Comparison of ENCODE assay signal across 21 cellular contexts in genomic region chrX:31580227-31580626, GRCh38.
DNase-seq lines count a peak whose midpoint lies in the region; ATAC-seq, FAIRE-seq and TF ChIP-seq lines count a peak whose summit lies in the region.
"Had no signal": no experiment of that assay in that cellular context is flagged by ENCODE, and none has a peak within 500 bp of the region (broad histone marks: within the 10 kb centered on the region; RNA-seq: fewer than 3 reads in every experiment).

No MANE protein-coding gene starts in this region.

- H3K4ac ChIP-seq in H1 (replicated peaks; ENCODE audit: insufficient read length, low read depth, low read length) = no peak overlapping the region

- H3K4me3 Mint-ChIP-seq in nephron progenitor cell = no peak overlapping the region
- H3K4me3 Mint-ChIP-seq in activated naive CD4-positive, alpha-beta T cell treated with anti-CD3 and anti-CD28 coated beads for 36 hours = no peak overlapping the region
- H3K4me3 Mint-ChIP-seq: activated B cell treated with CpG ODN at 0.5 μM for 24 hours; activated naive CD8-positive, alpha-beta T cell treated with anti-CD3 and anti-CD28 coated beads, Interleukin-2, amount 10 ng/mL, durations not matched to agents 7 days and 5 days; activated T-cell treated with anti-CD3 and anti-CD28 coated beads, Interleukin-2, amount 50 U/mL, for 72 hours; CD4-positive, CD25-positive, alpha-beta regulatory T cell; central memory CD8-positive, alpha-beta T cell had no signal

- intact Hi-C loops in activated naive CD4-positive, alpha-beta T cell treated with anti-CD3 and anti-CD28 coated beads for 36 hours (cut with micrococcal nuclease) = no loop called here
- intact Hi-C loops in right lobe of liver (cut with DNase I) = no loop called here

- H3K4me1 ChIP-seq in H1 (replicated peaks in 1 of 4; ENCODE audit: control insufficient read depth in 3 of 4, insufficient read depth in 4 of 4, low read length in 3 of 4) (peaks cover 0 to 7% (median 0%) of the 10 kb centered on the region in 4 experiments; a peak in 1 of 7 replicates), right lobe of liver (no peaks in the 10 kb centered on the region)
- H3K4me1 ChIP-seq: A549, sigmoid colon, uterus had no signal

- H3K4me3 ChIP-seq in H1 (ENCODE audit: extremely low read depth in 1 of 4, insufficient read depth in 2 of 4, low read depth in 3 of 4, low read length in 4 of 4) (no peak overlapping the region), right lobe of liver (no peak overlapping the region)
- H3K4me3 ChIP-seq: A549, sigmoid colon, uterus had no signal

- H2BK5ac ChIP-seq in H1 (ENCODE audit: low read depth, low read length) = no peak overlapping the region

- no peak overlapping the region for H2BK12ac ChIP-seq in H1 (ENCODE audit: low read depth, low read length)

- TF ChIP-seq RAD21 in H1 (IDR thresholded peaks at IDR 0.05 in 1 of 2, conservative IDR thresholded peaks at IDR 0.05 in 1 of 2; ENCODE audit: low read depth in 2 of 2, low read length in 2 of 2) = no peak

- peaks cover 4% of the 10 kb centered on the region for H3K4me1 Mint-ChIP-seq in nephron progenitor cell
- H3K4me1 Mint-ChIP-seq in activated naive CD4-positive, alpha-beta T cell treated with anti-CD3 and anti-CD28 coated beads for 36 hours (ENCODE audit: low read depth) = no peaks in the 10 kb centered on the region
- H3K4me1 Mint-ChIP-seq: activated B cell treated with CpG ODN at 0.5 μM for 24 hours; activated naive CD8-positive, alpha-beta T cell treated with anti-CD3 and anti-CD28 coated beads, Interleukin-2, amount 10 ng/mL, durations not matched to agents 7 days and 5 days; CD4-positive, CD25-positive, alpha-beta regulatory T cell; central memory CD8-positive, alpha-beta T cell had no signal

- H3K79me1 ChIP-seq in H1 (ENCODE audit: low read depth, low read length) = no peaks in the 10 kb centered on the region

- ATAC-seq in right lobe of liver = no peak
- ATAC-seq: A549; activated T-cell treated with anti-CD3 and anti-CD28 coated beads, Interleukin-2, amount 50 U/mL, for 72 hours had no signal

- no peak overlapping the region for H4K8ac ChIP-seq in H1 (ENCODE audit: extremely low read depth, insufficient read depth, low read length)

- no peak overlapping the region for H3K18ac ChIP-seq in H1 (ENCODE audit: extremely low read depth, low read length)

- H3K14ac ChIP-seq in H1 (ENCODE audit: insufficient read length) = no peak overlapping the region

- no peak overlapping the region for H4K5ac ChIP-seq in H1 (ENCODE audit: insufficient read length, low read depth, low read length)

- no peak overlapping the region for H2BK15ac ChIP-seq in H1 (ENCODE audit: low read length)

- H2AFZ ChIP-seq in H1 (ENCODE audit: low read length) = no peak overlapping the region

- H2BK20ac ChIP-seq in H1 (ENCODE audit: low read length) = 0 out of 2 replicates have a peak overlapping the region, but pooled peaks have one; percentile 21

- no peak overlapping the region for H3K56ac ChIP-seq in H1 (replicated peaks; ENCODE audit: insufficient read length, low read depth, low read length)

- TF ChIP-seq CTCF in H1 (IDR thresholded peaks at IDR 0.05; ENCODE audit: control extremely low read depth in 1 of 3, insufficient read depth in 1 of 3, low read depth in 1 of 3, low read length in 3 of 3) (no peak), nephron progenitor cell (IDR thresholded peaks at IDR 0.05) (no peak), right lobe of liver (IDR thresholded peaks at IDR 0.05) (no peak)

- no peak overlapping the region for H3K4me2 ChIP-seq in H1 (ENCODE audit: insufficient read depth in 1 of 2, low read depth in 2 of 2, low read length in 2 of 2)
- H3K4me2 ChIP-seq: A549 had no signal

- H3K23ac ChIP-seq in H1 (ENCODE audit: insufficient read length) = no peak overlapping the region

- H4K20me1 ChIP-seq in H1 (replicated peaks in 1 of 2; ENCODE audit: control insufficient read depth in 1 of 2, insufficient read depth in 2 of 2, low read length in 2 of 2) = no peaks in the 10 kb centered on the region

- H2AK5ac ChIP-seq in H1 (ENCODE audit: low read depth, low read length) = no peak overlapping the region

- no peak overlapping the region for H3K9ac ChIP-seq in H1 (replicated peaks in 1 of 4; ENCODE audit: extremely low read depth in 1 of 4, low read depth in 3 of 4, low read length in 3 of 4)

- CTCF ChIA-PET in H1 (lab: Charles Lee; ENCODE audit: partially characterized antibody) = no interaction called here
- CTCF ChIA-PET in activated naive CD4-positive, alpha-beta T cell treated with anti-CD3 and anti-CD28 coated beads for 36 hours (lab: Charles Lee) = no interaction called here

- no peaks in the 10 kb centered on the region for H3K23me2 ChIP-seq in H1 (ENCODE audit: low read depth, low read length)

- no peak for TF ChIP-seq EP300 in H1 (IDR thresholded peaks at IDR 0.05; ENCODE audit: borderline replicate concordance in 1 of 2, low read depth in 2 of 2, low read length in 2 of 2)

- DNase-seq in NCI-H748 (lab: John Stamatoyannopoulos, UW; ENCODE audit: unreplicated experiment) (peak; percentile 3), NCI-H748 treated with DMSO at 0.1 percent for 48 hours (lab: John Stamatoyannopoulos, UW) (no peak), NCI-H345 treated with DMSO at 0.1 percent for 48 hours (lab: John Stamatoyannopoulos, UW; ENCODE audit: unreplicated experiment) (peak; percentile 76), H1 (ENCODE audit: low read depth in 1 of 2, low spot score in 2 of 2) (no peak), nephron progenitor cell (peak; percentile 4), right lobe of liver (no peak), NOMO-1 (lab: John Stamatoyannopoulos, UW; ENCODE audit: unreplicated experiment in 2 of 2) (no peak)
- DNase-seq in activated naive CD4-positive, alpha-beta T cell treated with anti-CD3 and anti-CD28 coated beads for 36 hours = no peak
- DNase-seq: activated B cell treated with CpG ODN at 0.5 μM for 24 hours; activated naive CD8-positive, alpha-beta T cell treated with anti-CD3 and anti-CD28 coated beads, Interleukin-2, amount 10 ng/mL, durations not matched to agents 7 days and 5 days; activated T-cell treated with anti-CD3 and anti-CD28 coated beads, Interleukin-2, amount 50 U/mL, for 72 hours; CD4-positive, CD25-positive, alpha-beta regulatory T cell; DND-41; NCI-H2081 treated with DMSO at 0.1 percent for 48 hours; NK-92 treated with Interleukin-12 subunit alpha and Interleukin-12 subunit beta, amount 100 ng/mL, for 24 hours; Right ventricle myocardium superior; sigmoid colon; uterus had no signal

- H3K79me2 ChIP-seq in H1 (ENCODE audit: control insufficient read depth in 1 of 2, insufficient read depth in 2 of 2, low read length in 2 of 2) = no peaks in the 10 kb centered on the region

- no peaks in the 10 kb centered on the region for H3K36me3 Mint-ChIP-seq in nephron progenitor cell (ENCODE audit: low read depth)
- no peaks in the 10 kb centered on the region for H3K36me3 Mint-ChIP-seq in activated naive CD4-positive, alpha-beta T cell treated with anti-CD3 and anti-CD28 coated beads for 36 hours (ENCODE audit: low read depth)
- H3K36me3 Mint-ChIP-seq: activated naive CD8-positive, alpha-beta T cell treated with anti-CD3 and anti-CD28 coated beads, Interleukin-2, amount 10 ng/mL, durations not matched to agents 7 days and 5 days; CD4-positive, CD25-positive, alpha-beta regulatory T cell had no signal

- H3K36me3 ChIP-seq in H1 (ENCODE audit: control insufficient read depth in 2 of 4, insufficient read depth in 4 of 4, low read length in 3 of 4) = no peaks in the 10 kb centered on the region
- H3K36me3 ChIP-seq in right lobe of liver = no peaks in the 10 kb centered on the region
- H3K36me3 ChIP-seq: sigmoid colon, uterus had no signal

- H4K91ac ChIP-seq in H1 (replicated peaks; ENCODE audit: insufficient read length, low read length) = no peak overlapping the region

- H3K27me3 Mint-ChIP-seq in nephron progenitor cell (ENCODE audit: low read depth, poor library complexity) = no peaks in the 10 kb centered on the region
- H3K27me3 Mint-ChIP-seq in activated naive CD4-positive, alpha-beta T cell treated with anti-CD3 and anti-CD28 coated beads for 36 hours (ENCODE audit: low read depth) = peaks cover 2% of the 10 kb centered on the region
- H3K27me3 Mint-ChIP-seq: activated B cell treated with CpG ODN at 0.5 μM for 24 hours; activated naive CD8-positive, alpha-beta T cell treated with anti-CD3 and anti-CD28 coated beads, Interleukin-2, amount 10 ng/mL, durations not matched to agents 7 days and 5 days; CD4-positive, CD25-positive, alpha-beta regulatory T cell; central memory CD8-positive, alpha-beta T cell had no signal

- POLR2A ChIA-PET in H1 (lab: Charles Lee; ENCODE audit: partially characterized antibody) = no interaction called here

- no peak overlapping the region for H3K27ac ChIP-seq in H1 (ENCODE audit: low read depth, low read length)
- H3K27ac ChIP-seq in right lobe of liver = no peak overlapping the region
- H3K27ac ChIP-seq: A549, sigmoid colon, uterus had no signal

- no peak overlapping the region for H3K27ac Mint-ChIP-seq in nephron progenitor cell
- no peak overlapping the region for H3K27ac Mint-ChIP-seq in activated naive CD4-positive, alpha-beta T cell treated with anti-CD3 and anti-CD28 coated beads for 36 hours
- H3K27ac Mint-ChIP-seq: activated B cell treated with CpG ODN at 0.5 μM for 24 hours; activated naive CD8-positive, alpha-beta T cell treated with anti-CD3 and anti-CD28 coated beads, Interleukin-2, amount 10 ng/mL, durations not matched to agents 7 days and 5 days; activated T-cell treated with anti-CD3 and anti-CD28 coated beads, Interleukin-2, amount 50 U/mL, for 72 hours; CD4-positive, CD25-positive, alpha-beta regulatory T cell had no signal

- peak; percentile 36 for FAIRE-seq in H1 (lab: Jason Lieb, UNC)
- FAIRE-seq: endometrium had no signal

- WGBS in H1 (ENCODE audit: extremely low coverage in 1 of 2, insufficient coverage in 1 of 2, insufficient read length in 1 of 2, insufficient replicate concordance in 2 of 2, low coverage in 1 of 2, low lambda C conversion rate in 2 of 2, missing lambda C conversion rate in 1 of 2), 2 experiments = 74% methylated on average over 2 of the region's 4 CpGs; no CpG with 5 or more reads in 1 of the 2 experiments
- WGBS in right lobe of liver (ENCODE audit: insufficient coverage, low coverage, low lambda C conversion rate, missing lambda C conversion rate) = 63% methylated on average over 3 of the region's 4 CpGs

- TF ChIP-seq POLR2A in H1 (IDR thresholded peaks at IDR 0.05; ENCODE audit: control extremely low read depth in 1 of 2, low read depth in 2 of 2, low read length in 2 of 2) = no peak
- TF ChIP-seq POLR2A in right lobe of liver (IDR thresholded peaks at IDR 0.05) = no peak

- H3K9me3 Mint-ChIP-seq in nephron progenitor cell = peaks cover 23% of the 10 kb centered on the region
- H3K9me3 Mint-ChIP-seq in activated naive CD4-positive, alpha-beta T cell treated with anti-CD3 and anti-CD28 coated beads for 36 hours = no peaks in the 10 kb centered on the region
- H3K9me3 Mint-ChIP-seq: activated B cell treated with CpG ODN at 0.5 μM for 24 hours; activated T-cell treated with anti-CD3 and anti-CD28 coated beads, Interleukin-2, amount 50 U/mL, for 72 hours had no signal

- no peaks in the 10 kb centered on the region for H3K9me3 ChIP-seq in H1 (ENCODE audit: insufficient read depth in 2 of 2, low read depth in 1 of 2, low read length in 1 of 2)
- no peaks in the 10 kb centered on the region for H3K9me3 ChIP-seq in right lobe of liver
- H3K9me3 ChIP-seq: A549, sigmoid colon, uterus had no signal

- H3K27me3 ChIP-seq in H1 (replicated peaks in 1 of 4; ENCODE audit: control insufficient read depth in 3 of 4, extremely low read depth in 1 of 4, insufficient read depth in 3 of 4, low read length in 3 of 4) (no peaks in the 10 kb centered on the region), right lobe of liver (no peaks in the 10 kb centered on the region)
- H3K27me3 ChIP-seq: sigmoid colon, uterus had no signal

- H2BK120ac ChIP-seq in H1 (replicated peaks; ENCODE audit: low read depth, low read length) = no peak overlapping the region

Comparison
In these comparisons a context has a peak if more than half of its experiments do, and no peak if none do; other contexts are left out.
1. DNase-seq: peak in NCI-H748 (single experiment), NCI-H345 treated with DMSO at 0.1 percent for 48 hours (single experiment) and nephron progenitor cell (single experiment); none in NCI-H748 treated with DMSO at 0.1 percent for 48 hours (single experiment), H1 (0 of 2), activated naive CD4-positive, alpha-beta T cell treated with anti-CD3 and anti-CD28 coated beads for 36 hours (single experiment), right lobe of liver (0 of 3) and NOMO-1 (0 of 2).